In the genomic region with DNA sequence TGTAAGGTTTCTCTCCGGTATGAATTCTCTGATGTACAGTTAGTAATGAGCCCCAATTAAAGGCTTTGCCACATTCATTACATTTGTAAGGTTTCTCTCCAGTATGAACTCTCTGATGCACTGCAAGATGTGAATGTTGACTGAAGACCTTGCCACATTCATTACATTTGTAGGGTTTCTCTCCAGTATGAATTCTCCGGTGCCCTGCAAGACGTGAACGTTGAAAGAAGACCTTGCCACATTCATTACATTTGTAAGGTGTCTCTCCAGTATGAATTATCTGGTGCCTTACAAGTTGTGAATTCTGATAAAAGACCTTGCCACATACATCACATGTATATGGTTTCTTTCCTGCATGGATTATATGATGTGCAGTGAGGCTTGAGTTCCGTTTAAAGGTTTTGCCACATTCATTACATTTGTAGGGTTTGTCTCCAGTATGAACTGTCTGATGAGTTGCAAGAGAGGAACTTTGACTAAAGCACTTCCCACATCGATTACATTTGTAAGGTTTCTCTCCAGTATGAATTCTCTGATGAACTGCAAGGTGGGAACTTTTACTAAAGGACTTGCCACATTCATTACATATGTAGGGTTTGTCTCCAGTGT, we compare ENCODE assay signal across 1 cellular context.
A peak's percentile ranks its signal among the peaks of the same experiment; 100 is the strongest.
TF ChIP-seq lines count a peak whose summit lies in the region.

No MANE protein-coding gene starts in this region.

TF ChIP-seq in GM12878, 131 proteins besides CTCF, POLR2A, EP300 and RAD21:
- peak; percentile 79 for TF ChIP-seq ZNF274 (IDR thresholded peaks at IDR 0.05; ENCODE audit: insufficient read depth, insufficient read length)
- TF ChIP-seq, protein P1, sequence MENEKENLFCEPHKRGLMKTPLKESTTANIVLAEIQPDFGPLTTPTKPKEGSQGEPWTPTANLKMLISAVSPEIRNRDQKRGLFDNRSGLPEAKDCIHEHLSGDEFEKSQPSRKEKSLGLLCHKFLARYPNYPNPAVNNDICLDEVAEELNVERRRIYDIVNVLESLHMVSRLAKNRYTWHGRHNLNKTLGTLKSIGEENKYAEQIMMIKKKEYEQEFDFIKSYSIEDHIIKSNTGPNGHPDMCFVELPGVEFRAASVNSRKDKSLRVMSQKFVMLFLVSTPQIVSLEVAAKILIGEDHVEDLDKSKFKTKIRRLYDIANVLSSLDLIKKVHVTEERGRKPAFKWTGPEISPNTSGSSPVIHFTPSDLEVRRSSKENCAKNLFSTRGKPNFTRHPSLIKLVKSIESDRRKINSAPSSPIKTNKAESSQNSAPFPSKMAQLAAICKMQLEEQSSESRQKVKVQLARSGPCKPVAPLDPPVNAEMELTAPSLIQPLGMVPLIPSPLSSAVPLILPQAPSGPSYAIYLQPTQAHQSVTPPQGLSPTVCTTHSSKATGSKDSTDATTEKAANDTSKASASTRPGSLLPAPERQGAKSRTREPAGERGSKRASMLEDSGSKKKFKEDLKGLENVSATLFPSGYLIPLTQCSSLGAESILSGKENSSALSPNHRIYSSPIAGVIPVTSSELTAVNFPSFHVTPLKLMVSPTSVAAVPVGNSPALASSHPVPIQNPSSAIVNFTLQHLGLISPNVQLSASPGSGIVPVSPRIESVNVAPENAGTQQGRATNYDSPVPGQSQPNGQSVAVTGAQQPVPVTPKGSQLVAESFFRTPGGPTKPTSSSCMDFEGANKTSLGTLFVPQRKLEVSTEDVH (IDR thresholded peaks at IDR 0.05; ENCODE audit: low read depth, partially characterized antibody) = no peak
